Comparison of ENCODE assay signal across 9 cellular contexts in the genomic region with DNA sequence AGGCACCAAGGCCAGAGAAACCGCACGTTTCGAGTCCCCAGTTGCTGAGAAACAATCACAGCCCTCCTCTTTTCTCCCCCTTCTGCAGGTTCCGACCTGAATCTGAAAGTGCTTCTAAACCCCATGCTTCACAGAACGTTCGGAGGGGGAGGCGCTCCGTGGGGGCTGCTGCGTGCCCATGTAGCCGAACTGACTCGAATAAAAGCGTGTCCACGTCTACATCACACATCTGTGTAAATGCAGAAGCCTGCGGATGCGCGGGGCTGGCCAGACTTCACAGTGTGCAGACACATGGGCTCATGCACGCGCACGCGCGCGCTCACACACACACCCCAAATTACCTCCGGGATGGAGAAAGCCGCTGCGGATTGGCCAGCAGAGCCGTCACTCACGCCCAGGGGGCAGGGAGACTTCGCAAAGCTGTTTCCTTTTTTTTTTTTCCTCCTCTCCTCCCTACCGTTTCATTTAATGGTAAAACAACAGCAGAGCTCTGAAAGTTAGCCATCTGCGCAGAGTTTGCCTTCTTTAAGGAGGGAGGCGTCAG. TPM values are rescaled to one million over a fixed set of nuclear protein-coding genes. Genes with fewer than 3 reads are reported as not detected.
DNase-seq lines count a peak whose midpoint lies in the region; ATAC-seq, FAIRE-seq and TF ChIP-seq lines count a peak whose summit lies in the region.
"Had no signal": no experiment of that assay in that cellular context is flagged by ENCODE, and none has a peak within 500 bp of the region (broad histone marks: within the 10 kb centered on the region; RNA-seq: fewer than 3 reads in every experiment).

No MANE protein-coding gene starts in this region.

- peak; percentile 64 for ATAC-seq in HG03439 (IDR thresholded peaks at IDR 0.05; ENCODE audit: unreplicated experiment)

- H3K4me3 ChIP-seq in BE2C (ENCODE audit: low read depth, low read length) (peak overlapping the region; percentile 76), colonic mucosa (peak overlapping the region; percentile 75)

- no peaks in the 10 kb centered on the region for H3K9me3 ChIP-seq in BE2C
- no peaks in the 10 kb centered on the region for H3K9me3 ChIP-seq in colonic mucosa

- H3K9ac ChIP-seq in colonic mucosa (ENCODE audit: low read depth in 2 of 2, low read length in 2 of 2), result peak overlapping the region; percentile 76 to 98

- no peaks in the 10 kb centered on the region for H3K4me1 ChIP-seq in BE2C
- H3K4me1 ChIP-seq in colonic mucosa, result no peaks in the 10 kb centered on the region

- peak; percentile 97 for FAIRE-seq in GM19239 (lab: Jason Lieb, UNC)

- peak overlapping the region; percentile 78 for H3K27ac ChIP-seq in colonic mucosa
- H3K27ac ChIP-seq: VCaP had no signal

- DNase-seq in BE2C (peak; percentile 96), GM19239 (ENCODE audit: insufficient read length, low spot score) (peak; percentile 80), NCI-H524 (lab: John Stamatoyannopoulos, UW) (peak; percentile 93 to 98), colonic mucosa (peak; percentile 100), kidney glomerular epithelial cell (lab: John Stamatoyannopoulos, UW) (peak; percentile 91)
- DNase-seq in activated CD4-positive, alpha-beta T cell treated with anti-CD3 and anti-CD28 coated beads for 48 hours, result peak; percentile 100
- DNase-seq in stimulated activated CD4-positive, alpha-beta T cell treated with anti-CD3 and anti-CD28 coated beads, Interleukin-15, amount 100 ng/mL, for 24 hours, result peak; percentile 99

- H3K36me3 ChIP-seq in BE2C (no peaks in the 10 kb centered on the region), colonic mucosa (no peaks in the 10 kb centered on the region)

- TF ChIP-seq CTCF in BE2C (IDR thresholded peaks at IDR 0.05; ENCODE audit: low read depth, low read length), result no peak
- TF ChIP-seq CTCF in colonic mucosa (IDR thresholded peaks at IDR 0.05), result no peak

- intact Hi-C loops in colonic mucosa (cut with DNase I), result no loop called here

- H3K27me3 ChIP-seq in BE2C (no peaks in the 10 kb centered on the region), colonic mucosa (no peaks in the 10 kb centered on the region)

RNA-seq across cellular contexts. Expression of a gene that starts 2.3 kb away (rescaled TPM):
- polyA plus RNA-seq in BE2C (2012; ENCODE audit: insufficient read depth, insufficient read length, low read depth), result 11.1 TPM
- 10 to 100 TPM; 15.2 to 21.3 TPM for total RNA-seq in colonic mucosa

Comparison
In these comparisons a context has a peak if more than half of its experiments do, and no peak if none do; other contexts are left out.
1. Peak in every context shown above with its lines: DNase-seq, ATAC-seq, H3K4me3 ChIP-seq and H3K27ac ChIP-seq.